21 cellular contexts compared by ENCODE assay signal in the genomic region with DNA sequence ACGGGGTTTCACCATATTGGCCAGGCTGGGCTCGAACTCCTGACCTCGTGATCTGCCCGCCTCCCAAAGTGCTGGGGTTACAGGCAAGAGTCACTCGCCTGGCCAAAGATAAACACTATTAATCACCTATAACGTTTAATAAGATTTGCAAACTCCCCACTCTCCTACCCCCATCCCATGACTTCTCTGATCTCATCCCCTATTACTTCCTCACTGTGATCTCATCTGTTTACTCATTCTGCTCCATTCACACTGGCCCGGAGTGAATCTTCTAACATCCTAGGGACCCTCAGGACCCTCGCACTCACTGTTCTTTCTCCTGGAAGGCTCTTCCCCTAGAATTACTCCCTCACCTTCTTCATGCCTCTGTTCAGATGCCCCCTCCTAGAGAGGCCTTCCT.
"Had no signal": no experiment of that assay in that cellular context is flagged by ENCODE, and none has a peak within 500 bp of the region (broad histone marks: within the 10 kb centered on the region; RNA-seq: fewer than 3 reads in every experiment).

No MANE protein-coding gene starts in this region.

- H3K4me1 ChIP-seq: body of pancreas, gastrocnemius medialis, neural progenitor cell, psoas muscle had no signal

- H3K4me1 Mint-ChIP-seq: endodermal cell, neural progenitor cell had no signal

- H3K27ac Mint-ChIP-seq: activated B cell treated with CpG ODN at 0.5 μM for 24 hours; activated CD4-positive, alpha-beta memory T cell treated with anti-CD3 and anti-CD28 coated beads for 36 hours; activated naive CD8-positive, alpha-beta T cell; activated T-helper 1 cell treated with anti-CD3 and anti-CD28 coated beads, Interleukin-12 subunit alpha, Interleukin-12 subunit beta, Interleukin-2, Interleukin-4 antibody, amounts not matched to agents 30 ng/mL and 10 ng/mL and 1 ng/mL, durations not matched to agents 14 hours and 24 hours and 36 hours; naive thymus-derived CD4-positive, alpha-beta T cell; neural progenitor cell; stimulated activated naive CD8-positive, alpha-beta T cell treated with anti-CD3 and anti-CD28 coated beads, Interleukin-15, Interleukin-2, amounts not matched to agents 100 ng/mL and 50 ng/mL, for 24 hours had no signal

- H3K4me3 ChIP-seq: body of pancreas, gastrocnemius medialis, heart left ventricle, left ventricle myocardium inferior, neural progenitor cell, psoas muscle, tibial nerve had no signal

- H3K4me3 Mint-ChIP-seq: activated B cell treated with CpG ODN at 0.5 μM for 24 hours; activated CD4-positive, alpha-beta memory T cell treated with anti-CD3 and anti-CD28 coated beads for 36 hours; activated naive CD8-positive, alpha-beta T cell; activated T-helper 1 cell treated with anti-CD3 and anti-CD28 coated beads, Interleukin-12 subunit alpha, Interleukin-12 subunit beta, Interleukin-2, Interleukin-4 antibody, amounts not matched to agents 30 ng/mL and 10 ng/mL and 1 ng/mL, durations not matched to agents 14 hours and 24 hours and 36 hours; endodermal cell; naive thymus-derived CD4-positive, alpha-beta T cell; neural progenitor cell; stimulated activated naive CD8-positive, alpha-beta T cell treated with anti-CD3 and anti-CD28 coated beads, Interleukin-15, Interleukin-2, amounts not matched to agents 100 ng/mL and 50 ng/mL, for 24 hours had no signal

- H3K36me3 ChIP-seq: gastrocnemius medialis, neural progenitor cell, tibial nerve had no signal

- H3K9me3 Mint-ChIP-seq: activated B cell treated with CpG ODN at 0.5 μM for 24 hours; activated CD4-positive, alpha-beta memory T cell treated with anti-CD3 and anti-CD28 coated beads for 36 hours; activated T-helper 1 cell treated with anti-CD3 and anti-CD28 coated beads, Interleukin-12 subunit alpha, Interleukin-12 subunit beta, Interleukin-2, Interleukin-4 antibody, amounts not matched to agents 30 ng/mL and 10 ng/mL and 1 ng/mL, durations not matched to agents 14 hours and 24 hours and 36 hours; endodermal cell; neural progenitor cell; stimulated activated naive CD8-positive, alpha-beta T cell treated with anti-CD3 and anti-CD28 coated beads, Interleukin-15, Interleukin-2, amounts not matched to agents 100 ng/mL and 50 ng/mL, for 24 hours had no signal

- H3K36me3 Mint-ChIP-seq: activated CD4-positive, alpha-beta memory T cell treated with anti-CD3 and anti-CD28 coated beads for 36 hours; activated naive CD8-positive, alpha-beta T cell; naive thymus-derived CD4-positive, alpha-beta T cell; neural progenitor cell had no signal

- H3K27me3 Mint-ChIP-seq: activated B cell treated with CpG ODN at 0.5 μM for 24 hours had no signal

- H3K9me3 ChIP-seq: body of pancreas, gastrocnemius medialis, heart left ventricle, left ventricle myocardium inferior, psoas muscle, tibial nerve had no signal

- DNase-seq: activated B cell treated with CpG ODN at 0.5 μM for 24 hours; activated CD4-positive, alpha-beta memory T cell treated with anti-CD3 and anti-CD28 coated beads for 36 hours; activated CD4-positive, alpha-beta T cell treated with anti-CD3 and anti-CD28 coated beads for 4 hours; activated T-cell treated with anti-CD3 and anti-CD28 coated beads for 4 hours; amniotic stem cell; body of pancreas; central memory CD4-positive, alpha-beta T cell; endodermal cell; erythroblast; gastrocnemius medialis; heart left ventricle; left ventricle myocardium inferior; naive thymus-derived CD4-positive, alpha-beta T cell; psoas muscle; right cardiac atrium; stimulated activated CD4-positive, alpha-beta T cell treated with anti-CD3 and anti-CD28 coated beads, Interleukin-2, amount 100 ng/mL, for 24 hours had no signal

- H3K27ac ChIP-seq: body of pancreas, gastrocnemius medialis, heart left ventricle, left ventricle myocardium inferior, neural progenitor cell, psoas muscle, tibial nerve had no signal
